9 cellular contexts compared by ENCODE assay signal in genomic region chr16:68022278-68022727, GRCh38. TPM values are rescaled to one million over a fixed set of nuclear protein-coding genes. Genes with fewer than 3 reads are reported as not detected.
DNase-seq lines count a peak whose midpoint lies in the region; ATAC-seq and TF ChIP-seq lines count a peak whose summit lies in the region.
"Had no signal": no experiment of that assay in that cellular context is flagged by ENCODE, and none has a peak within 500 bp of the region (broad histone marks: within the 10 kb centered on the region; RNA-seq: fewer than 3 reads in every experiment).

No MANE protein-coding gene starts in this region.

- ATAC-seq in HG03460 (IDR thresholded peaks at IDR 0.05; ENCODE audit: unreplicated experiment) (peak; percentile 23), body of pancreas (no peak), lower lobe of right lung (peak; percentile 7 to 31), upper lobe of left lung (ENCODE audit: low FRiP score in 2 of 2) (no peak)

- H3K36me3 ChIP-seq in body of pancreas (replicated peaks in 1 of 2; ENCODE audit: insufficient read depth in 1 of 2, low read depth in 2 of 2) (no peaks in the 10 kb centered on the region), lower lobe of right lung (peaks cover 17% of the 10 kb centered on the region), upper lobe of left lung (peaks cover 0 to 18% (median 2%) of the 10 kb centered on the region in 4 donors)

- no peak for TF ChIP-seq CTCF in GM10266 (IDR thresholded peaks at IDR 0.05; ENCODE audit: control insufficient read depth, insufficient read depth, low read depth, missing control alignments)
- TF ChIP-seq CTCF in body of pancreas (IDR thresholded peaks at IDR 0.05): no peak
- no peak for TF ChIP-seq CTCF in lower lobe of right lung (IDR thresholded peaks at IDR 0.05)
- no peak for TF ChIP-seq CTCF in upper lobe of left lung (IDR thresholded peaks at IDR 0.05)

- intact Hi-C loops in body of pancreas (cut with DNase I) (no loop called here), lower lobe of right lung (cut with DNase I) (no loop called here)

- WGBS in body of pancreas, 2 donors: 5 to 13% methylated on average over 10 to 19 of the region's 19 CpGs
- 11% methylated on average over 16 of the region's 19 CpGs; no CpG with 5 or more reads in 1 of the 2 donors for WGBS in upper lobe of left lung, 2 donors

- H3K4me3 ChIP-seq in body of pancreas (peak overlapping the region; percentile 68 to 93), lower lobe of right lung (peak overlapping the region; percentile 96), upper lobe of left lung (peak overlapping the region; percentile 82 to 86 (median 84))

- TF ChIP-seq EP300 in upper lobe of left lung (IDR thresholded peaks at IDR 0.05): no peak

- H3K27me3 ChIP-seq in body of pancreas (no peaks in the 10 kb centered on the region), lower lobe of right lung (ENCODE audit: low read depth) (no peaks in the 10 kb centered on the region), upper lobe of left lung (no peaks in the 10 kb centered on the region)

- peaks cover 26% of the 10 kb centered on the region for H3K4me1 ChIP-seq in body of pancreas
- peaks cover 28% of the 10 kb centered on the region for H3K4me1 ChIP-seq in lower lobe of right lung
- peaks cover 21 to 36% (median 24%) of the 10 kb centered on the region in 4 donors for H3K4me1 ChIP-seq in upper lobe of left lung

- H3K27ac ChIP-seq in body of pancreas (peak overlapping the region; percentile 55 to 83 (median 68)), lower lobe of right lung (peak overlapping the region; percentile 91), upper lobe of left lung (peak overlapping the region; percentile 85 to 92 (median 92))

- no peak for TF ChIP-seq POLR2A in body of pancreas (IDR thresholded peaks at IDR 0.05)
- no peak for TF ChIP-seq POLR2A in upper lobe of left lung (IDR thresholded peaks at IDR 0.05)

- H3K9me3 ChIP-seq in body of pancreas (no peaks in the 10 kb centered on the region), lower lobe of right lung (no peaks in the 10 kb centered on the region), upper lobe of left lung (no peaks in the 10 kb centered on the region)

- peak; percentile 33 for DNase-seq in GM10266 (ENCODE audit: extremely low spot score)
- DNase-seq in body of pancreas: peak in 2 of 4 donors; percentile 12 to 14
- no peak for DNase-seq in lower lobe of right lung
- DNase-seq in upper lobe of left lung: no peak
- DNase-seq in KG1 (lab: John Stamatoyannopoulos, UW): no peak
- DNase-seq in cortex of kidney (lab: John Stamatoyannopoulos, UW): no peak
- no peak for DNase-seq in NCI-H82 treated with DMSO at 0.1 percent for 48 hours (lab: John Stamatoyannopoulos, UW; ENCODE audit: unreplicated experiment)

RNA-seq across cellular contexts. Expression of gene DDX28, which starts 0.7 kb away (rescaled TPM):
- total RNA-seq in body of pancreas (10 to 100 TPM in 1 of 2 donors, 1 to 10 TPM in 1; 3.4 to 13.2 TPM), lower lobe of right lung (9.9 TPM), upper lobe of left lung (10 to 100 TPM in 4 of 6 donors, 1 to 10 TPM in 2; 4.4 to 13.2 (median 12.1) TPM)

RNA-seq across cellular contexts. Expression of gene DUS2, which starts 0.8 kb away (rescaled TPM):
- 1 to 10 TPM; 3.1 to 3.6 TPM for total RNA-seq in body of pancreas
- total RNA-seq in lower lobe of right lung: 15.1 TPM
- total RNA-seq in upper lobe of left lung: 10 to 100 TPM; 12.7 to 28.3 (median 16.8) TPM

RNA-seq across cellular contexts. Expression of gene DPEP2NB, which starts 6.6 kb away (rescaled TPM):
- not detected for total RNA-seq in body of pancreas
- not detected for total RNA-seq in lower lobe of right lung
- total RNA-seq in upper lobe of left lung: not detected
- total RNA-seq: HT1080 had no signal

RNA-seq across cellular contexts. Expression of gene DPEP2, which starts 23.0 kb away (rescaled TPM):
- 1 to 10 TPM in 1 of 2 donors, under 1 TPM in 1; 0.78 to 1.3 TPM for total RNA-seq in body of pancreas
- 29.5 TPM for total RNA-seq in lower lobe of right lung
- 10 to 100 TPM in 5 of 6 donors, 1 to 10 TPM in 1; 7.1 to 56.6 (median 23.0) TPM for total RNA-seq in upper lobe of left lung
- total RNA-seq: HT1080 had no signal

RNA-seq across cellular contexts. Expression of gene DPEP3, which starts 42.0 kb away (rescaled TPM):
- total RNA-seq in body of pancreas: not detected
- total RNA-seq in lower lobe of right lung: 0.18 TPM
- total RNA-seq in upper lobe of left lung: 1 to 10 TPM in 1 of 6 donors, under 1 TPM in 3, not detected in 2; 0.15 to 1.0 (median 0.30) TPM
- total RNA-seq: HT1080 had no signal

Comparison
In these comparisons a context has a peak if more than half of its experiments do, and no peak if none do; other contexts are left out.
1. ATAC-seq: peak in HG03460 (single experiment) and lower lobe of right lung (2 of 2); none in body of pancreas (single experiment) and upper lobe of left lung (0 of 2).
2. Peak in every context shown above with its lines, with median percentiles within 50 percentile points of each other: H3K27ac ChIP-seq and H3K4me3 ChIP-seq.